ENCODE assay signal across 26 cellular contexts in genomic region chr17:30243568-30243967, GRCh38. TPM values are rescaled to one million over a fixed set of nuclear protein-coding genes. Genes with fewer than 3 reads are reported as not detected.
"Had no signal": no experiment of that assay in that cellular context is flagged by ENCODE, and none has a peak within 500 bp of the region (broad histone marks: within the 10 kb centered on the region; RNA-seq: fewer than 3 reads in every experiment).

No MANE protein-coding gene starts in this region.

- H3K27ac ChIP-seq: colonic mucosa, gastrocnemius medialis, heart left ventricle, hepatocyte, left lung, prostate gland, sigmoid colon, testis, tibial artery, upper lobe of left lung had no signal

- DNase-seq: colonic mucosa; dermis blood vessel endothelial cell; effector memory CD8-positive, alpha-beta T cell; gastrocnemius medialis; heart left ventricle; left cardiac atrium; left lung; mesenchymal stem cell; mucosa of descending colon; naive B cell; right cardiac atrium; sigmoid colon; stimulated activated CD4-positive, alpha-beta T cell treated with anti-CD3 and anti-CD28 coated beads, Interleukin-4, amount 100 ng/mL, for 4 hours; stimulated activated naive CD8-positive, alpha-beta T cell treated with anti-CD3 and anti-CD28 coated beads, Interleukin-15, Interleukin-2, amounts not matched to agents 100 U/mL and 50 U/mL, for 24 hours; substantia nigra; testis; tibial artery; upper lobe of left lung had no signal

- H3K36me3 ChIP-seq: colonic mucosa, prostate gland had no signal

- H3K4me1 ChIP-seq: colonic mucosa, prostate gland, sigmoid colon, testis, tibial artery had no signal

- H3K27ac Mint-ChIP-seq: mesothelial cell of epicardium; naive B cell; natural killer cell treated with Interleukin-12 subunit alpha and Interleukin-12 subunit beta and Interleukin-15 and Interleukin-18, amount 100 ng/mL, for 72 hours; stimulated activated memory B cell treated with anti-CD40 and anti-IgM and Interleukin-4, amounts not matched to agents 10 μg/mL and 1 μg/mL and 100 μg/mL, for 72 hours had no signal

- H3K4me3 ChIP-seq: colonic mucosa, gastrocnemius medialis, heart left ventricle, hepatocyte, left lung, mucosa of descending colon, prostate gland, sigmoid colon, testis, tibial artery, upper lobe of left lung had no signal

- H3K9me3 Mint-ChIP-seq: effector memory CD8-positive, alpha-beta T cell; natural killer cell treated with Interleukin-12 subunit alpha and Interleukin-12 subunit beta and Interleukin-15 and Interleukin-18, amount 100 ng/mL, for 72 hours; stimulated activated memory B cell treated with anti-CD40 and anti-IgM and Interleukin-4, amounts not matched to agents 10 μg/mL and 1 μg/mL and 100 μg/mL, for 72 hours had no signal

- H3K4me3 Mint-ChIP-seq: effector memory CD8-positive, alpha-beta T cell; mesothelial cell of epicardium; naive B cell; natural killer cell treated with Interleukin-12 subunit alpha and Interleukin-12 subunit beta and Interleukin-15 and Interleukin-18, amount 100 ng/mL, for 72 hours; neural crest cell; stimulated activated memory B cell treated with anti-CD40 and anti-IgM and Interleukin-4, amounts not matched to agents 10 μg/mL and 1 μg/mL and 100 μg/mL, for 72 hours had no signal

- ATAC-seq: effector memory CD8-positive, alpha-beta T cell; gastrocnemius medialis; heart left ventricle; left cardiac atrium; left lung; mucosa of descending colon; natural killer cell treated with Interleukin-12 subunit alpha and Interleukin-12 subunit beta and Interleukin-15 and Interleukin-18, amount 100 ng/mL, for 72 hours; right cardiac atrium; stimulated activated memory B cell treated with anti-CD40 and anti-IgM and Interleukin-4, amounts not matched to agents 10 μg/mL and 1 μg/mL and 100 μg/mL, for 72 hours; stimulated activated naive CD8-positive, alpha-beta T cell treated with anti-CD3 and anti-CD28 coated beads, Interleukin-15, Interleukin-2, amounts not matched to agents 100 U/mL and 50 U/mL, for 24 hours had no signal

- H3K27me3 ChIP-seq: testis had no signal

- H3K4me1 Mint-ChIP-seq: neural crest cell had no signal

- H3K9me3 ChIP-seq: colonic mucosa, gastrocnemius medialis, heart left ventricle, left lung, mucosa of descending colon, prostate gland, sigmoid colon, testis, tibial artery, upper lobe of left lung had no signal

RNA-seq across cellular contexts. Expression of gene SLC6A4, which starts 8.1 kb away (rescaled TPM):
- total RNA-seq: chondrocyte, fibroblast of villous mesenchyme, neural crest cell had no signal
